16 cellular contexts compared by ENCODE assay signal in the genomic region with DNA sequence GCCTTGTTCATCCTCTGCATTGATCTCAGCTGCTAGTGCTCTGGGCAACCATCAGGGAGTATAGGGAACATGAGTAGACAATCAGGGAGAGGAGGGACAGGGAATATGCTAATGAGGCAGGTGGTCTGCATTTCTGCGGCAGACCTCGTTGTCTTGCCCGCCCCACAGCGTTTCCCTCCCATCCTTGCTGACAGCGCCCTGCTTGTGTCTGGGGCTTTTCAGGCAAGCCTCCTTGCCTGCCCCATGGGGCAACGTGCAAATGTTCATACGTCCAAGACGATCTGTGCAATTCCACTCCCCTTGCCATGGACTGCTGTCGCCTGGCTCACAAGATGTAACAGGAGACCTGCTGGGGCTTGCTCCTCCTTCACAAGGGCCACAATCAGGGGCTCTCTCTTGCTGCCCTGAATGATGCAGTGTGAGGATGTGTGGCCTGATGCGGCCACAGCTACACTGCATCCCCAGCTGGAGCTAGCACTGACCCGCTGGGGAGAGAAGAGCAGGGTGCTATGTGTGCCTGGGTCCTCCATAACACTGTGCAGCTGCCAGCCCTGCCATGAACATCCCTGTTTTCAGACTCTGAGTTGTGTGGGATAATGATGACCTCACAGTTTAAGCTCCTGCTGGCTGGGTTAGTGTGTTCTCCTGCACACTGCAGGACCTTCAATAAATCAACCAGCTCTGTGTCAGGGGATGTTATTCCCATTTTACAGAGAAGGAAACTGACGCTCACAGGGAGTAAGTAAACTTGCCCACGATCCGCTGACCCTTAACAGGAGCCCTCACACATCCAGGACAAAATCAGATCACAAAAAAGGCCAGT.
"Had no signal": no experiment of that assay in that cellular context is flagged by ENCODE, and none has a peak within 500 bp of the region (broad histone marks: within the 10 kb centered on the region; RNA-seq: fewer than 3 reads in every experiment).

No MANE protein-coding gene starts in this region.

- ATAC-seq: activated CD4-positive, alpha-beta T cell treated with anti-CD3 and anti-CD28 coated beads for 36 hours; esophagus mucosa; gastroesophageal sphincter; naive thymus-derived CD8-positive, alpha-beta T cell; right cardiac atrium had no signal

- DNase-seq: activated CD4-positive, alpha-beta T cell treated with anti-CD3 and anti-CD28 coated beads for 36 hours; activated CD4-positive, alpha-beta T cell treated with anti-CD3 and anti-CD28 coated beads, Interleukin-2, amount 50 U/mL, for 48 hours; activated naive CD4-positive, alpha-beta T cell treated with Interleukin-2 at 50 U/mL for 16 hours; activated naive CD8-positive, alpha-beta T cell treated with anti-CD3 and anti-CD28 coated beads, Interleukin-2, amount 10 ng/mL, durations not matched to agents 7 days and 5 days; activated T-cell treated with anti-CD3 and anti-CD28 coated beads, Interleukin-2, amount 50 U/mL, for 24 hours; effector CD8-positive, alpha-beta T cell; mesendoderm; naive thymus-derived CD8-positive, alpha-beta T cell; nucleus accumbens; right cardiac atrium; stomach; testis; upper lobe of left lung; WERI-Rb-1 had no signal
